ENCODE assay signal across 1 cellular context in the genomic region with DNA sequence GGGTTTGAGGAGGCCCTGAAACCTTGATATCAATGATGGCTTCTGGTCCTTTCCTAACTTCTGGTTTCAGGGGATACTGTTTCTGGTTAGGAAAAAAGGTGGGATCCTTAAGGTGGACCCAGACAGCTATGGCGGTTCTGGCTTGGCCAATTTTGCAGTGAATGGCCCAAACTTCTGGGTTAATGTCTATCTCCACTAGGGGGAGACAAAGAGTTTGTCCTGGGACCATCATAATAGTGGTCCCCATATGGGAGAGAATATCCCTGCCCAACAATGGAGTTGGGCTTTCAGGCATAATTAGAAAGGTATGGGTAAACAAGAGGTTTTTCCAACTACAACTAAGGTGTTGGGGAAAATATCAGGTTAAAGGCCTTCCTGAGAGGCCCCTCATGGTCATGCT.
TF ChIP-seq lines count a peak whose summit lies in the region.

No MANE protein-coding gene starts in this region.

TF ChIP-seq in Ishikawa, 13 proteins besides CTCF, POLR2A, EP300 and RAD21 (continued from another document):
- TF ChIP-seq, protein P1, sequence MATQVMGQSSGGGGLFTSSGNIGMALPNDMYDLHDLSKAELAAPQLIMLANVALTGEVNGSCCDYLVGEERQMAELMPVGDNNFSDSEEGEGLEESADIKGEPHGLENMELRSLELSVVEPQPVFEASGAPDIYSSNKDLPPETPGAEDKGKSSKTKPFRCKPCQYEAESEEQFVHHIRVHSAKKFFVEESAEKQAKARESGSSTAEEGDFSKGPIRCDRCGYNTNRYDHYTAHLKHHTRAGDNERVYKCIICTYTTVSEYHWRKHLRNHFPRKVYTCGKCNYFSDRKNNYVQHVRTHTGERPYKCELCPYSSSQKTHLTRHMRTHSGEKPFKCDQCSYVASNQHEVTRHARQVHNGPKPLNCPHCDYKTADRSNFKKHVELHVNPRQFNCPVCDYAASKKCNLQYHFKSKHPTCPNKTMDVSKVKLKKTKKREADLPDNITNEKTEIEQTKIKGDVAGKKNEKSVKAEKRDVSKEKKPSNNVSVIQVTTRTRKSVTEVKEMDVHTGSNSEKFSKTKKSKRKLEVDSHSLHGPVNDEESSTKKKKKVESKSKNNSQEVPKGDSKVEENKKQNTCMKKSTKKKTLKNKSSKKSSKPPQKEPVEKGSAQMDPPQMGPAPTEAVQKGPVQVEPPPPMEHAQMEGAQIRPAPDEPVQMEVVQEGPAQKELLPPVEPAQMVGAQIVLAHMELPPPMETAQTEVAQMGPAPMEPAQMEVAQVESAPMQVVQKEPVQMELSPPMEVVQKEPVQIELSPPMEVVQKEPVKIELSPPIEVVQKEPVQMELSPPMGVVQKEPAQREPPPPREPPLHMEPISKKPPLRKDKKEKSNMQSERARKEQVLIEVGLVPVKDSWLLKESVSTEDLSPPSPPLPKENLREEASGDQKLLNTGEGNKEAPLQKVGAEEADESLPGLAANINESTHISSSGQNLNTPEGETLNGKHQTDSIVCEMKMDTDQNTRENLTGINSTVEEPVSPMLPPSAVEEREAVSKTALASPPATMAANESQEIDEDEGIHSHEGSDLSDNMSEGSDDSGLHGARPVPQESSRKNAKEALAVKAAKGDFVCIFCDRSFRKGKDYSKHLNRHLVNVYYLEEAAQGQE (IDR thresholded peaks at IDR 0.05; ENCODE audit: low read depth): no peak
TF ChIP-seq in Ishikawa: peak in this region for 0.
